Comparison of ENCODE assay signal across 1 cellular context in genomic region chr17:18181358-18181757, GRCh38.
TF ChIP-seq lines count a peak whose summit lies in the region.

No MANE protein-coding gene starts in this region.

TF ChIP-seq in HCT116, 20 proteins besides CTCF, POLR2A, EP300 and RAD21 (continued from another document):
- no peak for TF ChIP-seq SIN3A (IDR thresholded peaks at IDR 0.05; ENCODE audit: low read depth)
- TF ChIP-seq, protein P1, sequence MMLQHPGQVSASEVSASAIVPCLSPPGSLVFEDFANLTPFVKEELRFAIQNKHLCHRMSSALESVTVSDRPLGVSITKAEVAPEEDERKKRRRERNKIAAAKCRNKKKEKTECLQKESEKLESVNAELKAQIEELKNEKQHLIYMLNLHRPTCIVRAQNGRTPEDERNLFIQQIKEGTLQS (IDR thresholded peaks at IDR 0.05) = no peak
- no peak for TF ChIP-seq FOSL1 (IDR thresholded peaks at IDR 0.05; ENCODE audit: low read depth)
- no peak for TF ChIP-seq CBX3 (IDR thresholded peaks at IDR 0.05; ENCODE audit: low read depth)
- TF ChIP-seq CEBPB (IDR thresholded peaks at IDR 0.05; ENCODE audit: low read depth) = no peak
- no peak for TF ChIP-seq SP1 (IDR thresholded peaks at IDR 0.05; ENCODE audit: low read depth)
- TF ChIP-seq ZBTB33 (IDR thresholded peaks at IDR 0.05; ENCODE audit: extremely low read depth, insufficient replicate concordance, low read length) = no peak
- TF ChIP-seq, protein P2, sequence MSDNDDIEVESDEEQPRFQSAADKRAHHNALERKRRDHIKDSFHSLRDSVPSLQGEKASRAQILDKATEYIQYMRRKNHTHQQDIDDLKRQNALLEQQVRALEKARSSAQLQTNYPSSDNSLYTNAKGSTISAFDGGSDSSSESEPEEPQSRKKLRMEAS (IDR thresholded peaks at IDR 0.05) = no peak
- TF ChIP-seq SRF (IDR thresholded peaks at IDR 0.05; ENCODE audit: low read depth) = no peak
- no peak for TF ChIP-seq JUND (IDR thresholded peaks at IDR 0.05)
- no peak for TF ChIP-seq EZH2 (IDR thresholded peaks at IDR 0.05)
